ENCODE assay signal across 20 cellular contexts in the genomic region with DNA sequence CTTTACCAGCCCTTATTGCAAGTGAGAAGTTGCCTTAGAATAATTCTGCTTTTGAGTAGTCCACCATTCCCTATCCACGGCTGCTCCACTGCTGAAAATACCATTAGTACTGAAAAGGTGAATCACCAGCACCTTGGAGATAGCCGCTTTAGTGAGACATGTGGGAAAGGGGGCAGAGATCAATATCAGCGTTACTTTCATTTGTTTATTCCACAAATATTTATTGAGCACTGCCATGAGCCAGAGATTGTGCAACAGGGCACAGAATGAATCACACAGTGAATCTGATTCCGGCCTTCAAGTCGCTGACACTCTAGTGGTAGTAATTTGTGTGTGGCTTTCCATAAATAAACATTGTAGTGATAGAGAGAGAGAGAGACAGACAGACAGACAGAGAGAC. TPM values are rescaled to one million over a fixed set of nuclear protein-coding genes. Genes with fewer than 3 reads are reported as not detected.
A peak's percentile ranks its signal among the peaks of the same experiment; 100 is the strongest.
DNase-seq lines count a peak whose midpoint lies in the region; ATAC-seq and TF ChIP-seq lines count a peak whose summit lies in the region.
"Had no signal": no experiment of that assay in that cellular context is flagged by ENCODE, and none has a peak within 500 bp of the region (broad histone marks: within the 10 kb centered on the region; RNA-seq: fewer than 3 reads in every experiment).

No MANE protein-coding gene starts in this region.

- H2BK120ac ChIP-seq in mesenchymal stem cell (ENCODE audit: low read depth, low read length) (no peak overlapping the region), mesendoderm (ENCODE audit: low read depth, low read length) (no peak overlapping the region)

- H3K9me2 ChIP-seq in HCT116 (ENCODE audit: insufficient read depth): no peaks in the 10 kb centered on the region
- no peaks in the 10 kb centered on the region for H3K9me2 ChIP-seq in PC-3 (replicated peaks; ENCODE audit: low read length)

- H2BK15ac ChIP-seq in mesenchymal stem cell (ENCODE audit: low read depth, poor library complexity, severe bottlenecking) (no peak overlapping the region), mesendoderm (replicated peaks; ENCODE audit: low read depth) (no peak overlapping the region)

- no peak overlapping the region for H2AFZ ChIP-seq in HCT116 (ENCODE audit: low read depth, low read length, poor library complexity, severe bottlenecking)
- H2AFZ ChIP-seq in PC-3 (ENCODE audit: low read length): no peak overlapping the region
- no peak overlapping the region for H2AFZ ChIP-seq in mesenchymal stem cell (ENCODE audit: low read depth, low read length)

- H3K18ac ChIP-seq in mesenchymal stem cell (ENCODE audit: low read depth in 1 of 2, low read length in 2 of 2): no peak overlapping the region
- H3K18ac ChIP-seq in mesendoderm (ENCODE audit: low read length): no peak overlapping the region

- no peaks in the 10 kb centered on the region for H3K36me3 Mint-ChIP-seq in activated CD4-positive, alpha-beta T cell treated with anti-CD3 and anti-CD28 coated beads, Interleukin-2, amount 10 ng/mL, durations not matched to agents 7 days and 5 days (ENCODE audit: low read depth)

- TF ChIP-seq CTCF in HCT116 (IDR thresholded peaks at IDR 0.05 in 2 of 3, conservative IDR thresholded peaks at IDR 0.05 in 1 of 3; ENCODE audit: borderline replicate concordance in 1 of 3, insufficient read depth in 1 of 3, low read depth in 2 of 3, low read length in 2 of 3) (no peak), PC-3 (conservative IDR thresholded peaks at IDR 0.05; ENCODE audit: low read depth, low read length) (no peak), choroid plexus epithelial cell (conservative IDR thresholded peaks at IDR 0.05; ENCODE audit: low read depth, low read length) (no peak), sigmoid colon (IDR thresholded peaks at IDR 0.05) (no peak)

- no peak overlapping the region for H3K27ac Mint-ChIP-seq in activated CD4-positive, alpha-beta T cell treated with anti-CD3 and anti-CD28 coated beads, Interleukin-2, amount 10 ng/mL, durations not matched to agents 7 days and 5 days
- H3K27ac Mint-ChIP-seq: CD8-positive, alpha-beta memory T cell; HFFc6 had no signal

- no peak overlapping the region for H3K56ac ChIP-seq in mesendoderm (ENCODE audit: low read length)

- WGBS in mesenchymal stem cell: 0% methylated on average over 2 of the region's 5 CpGs
- WGBS in mesendoderm (ENCODE audit: extremely low coverage, insufficient coverage, low lambda C conversion rate): no CpG with 5 or more reads among the region's 5 CpGs
- WGBS in sigmoid colon, 2 donors: 51 to 60% methylated on average over 5 of the region's 5 CpGs

- intact Hi-C loops in HCT116 (cut with micrococcal nuclease) (no loop called here), PC-3 (cut with micrococcal nuclease) (no loop called here), sigmoid colon (cut with DNase I) (no loop called here)

- no peak overlapping the region for H4K91ac ChIP-seq in mesenchymal stem cell (ENCODE audit: low read length)

- DNase-seq in HCT116 (ENCODE audit: low read depth, low spot score) (no peak), PC-3 (peak; percentile 43), choroid plexus epithelial cell (ENCODE audit: low read depth) (peak; percentile 5), mesenchymal stem cell (peak; percentile 24), mesendoderm (no peak), sigmoid colon (no peak)
- DNase-seq in activated CD4-positive, alpha-beta T cell treated with anti-CD3 and anti-CD28 coated beads, Interleukin-2, amount 10 ng/mL, durations not matched to agents 7 days and 5 days: no peak
- DNase-seq: Calu3; CD8-positive, alpha-beta memory T cell; DMS79; HFFc6; Kasumi-1; NCI-H1092; NCI-H146; NCI-H2029; NCI-H524 treated with DMSO at 0.1 percent for 48 hours; NCI-H82; Peyer's patch; SJCRH30 had no signal

- H3K14ac ChIP-seq in mesenchymal stem cell (ENCODE audit: low read length in 2 of 2): no peak overlapping the region

- H3K27me3 ChIP-seq in HCT116 (ENCODE audit: insufficient read depth, low read length) (peaks cover 13% of the 10 kb centered on the region), PC-3 (ENCODE audit: low read length) (peaks cover 25% of the 10 kb centered on the region; the same call in 1 of the 2 replicates), mesenchymal stem cell (ENCODE audit: control insufficient read depth in 1 of 2, insufficient read depth in 1 of 2, low read length in 2 of 2) (peaks cover 0 to 10% of the 10 kb centered on the region in 2 experiments), mesendoderm (ENCODE audit: insufficient read depth, low read length, poor library complexity) (no peaks in the 10 kb centered on the region), sigmoid colon (no peaks in the 10 kb centered on the region)
- H3K27me3 ChIP-seq: Peyer's patch, SJCRH30 had no signal

- no peak overlapping the region for H2BK12ac ChIP-seq in mesenchymal stem cell (ENCODE audit: low read length in 2 of 2)

- no peak overlapping the region for H3K23ac ChIP-seq in mesenchymal stem cell (ENCODE audit: low read length in 2 of 2)
- no peak overlapping the region for H3K23ac ChIP-seq in mesendoderm (ENCODE audit: low read length)

- H3K4me3 Mint-ChIP-seq in activated CD4-positive, alpha-beta T cell treated with anti-CD3 and anti-CD28 coated beads, Interleukin-2, amount 10 ng/mL, durations not matched to agents 7 days and 5 days: no peak overlapping the region
- H3K4me3 Mint-ChIP-seq: CD8-positive, alpha-beta memory T cell; HFFc6 had no signal

- no TSS peak for BruUV-seq in HCT116 (replicated peaks; lab: Mats Ljungman, UMichigan)
- no TSS peak for BruUV-seq in PC-3 (replicated peaks; lab: Mats Ljungman, UMichigan)

- no peaks in the 10 kb centered on the region for H3K4me1 ChIP-seq in HCT116 (ENCODE audit: control insufficient read depth in 1 of 2, insufficient read depth in 2 of 2, low read length in 2 of 2)
- H3K4me1 ChIP-seq in PC-3 (ENCODE audit: insufficient read depth, low read length): no peaks in the 10 kb centered on the region
- H3K4me1 ChIP-seq in mesenchymal stem cell (ENCODE audit: control insufficient read depth, insufficient read depth, low read depth, low read length): peaks cover 1% of the 10 kb centered on the region
- H3K4me1 ChIP-seq in mesendoderm (ENCODE audit: control insufficient read depth, low read depth, low read length): no peaks in the 10 kb centered on the region
- peaks cover 0 to 9% (median 5%) of the 10 kb centered on the region in 4 donors for H3K4me1 ChIP-seq in sigmoid colon
- H3K4me1 ChIP-seq: Peyer's patch, SJCRH30 had no signal

- H3K4me2 ChIP-seq in HCT116 (ENCODE audit: low read length): no peak overlapping the region
- H3K4me2 ChIP-seq in PC-3 (ENCODE audit: low read length): no peak overlapping the region
- H3K4me2 ChIP-seq in mesenchymal stem cell (ENCODE audit: low read length, poor library complexity, severe bottlenecking): no peak overlapping the region
- no peak overlapping the region for H3K4me2 ChIP-seq in mesendoderm (ENCODE audit: low read length)

- H3K4me3 ChIP-seq in HCT116 (replicated peaks in 1 of 2; ENCODE audit: low read depth in 1 of 2, low read length in 2 of 2) (no peak overlapping the region), PC-3 (ENCODE audit: low read length) (no peak overlapping the region), choroid plexus epithelial cell (ENCODE audit: low read depth, low read length) (no peak overlapping the region), mesenchymal stem cell (ENCODE audit: insufficient read depth in 1 of 2, low read depth in 1 of 2, low read length in 2 of 2) (no peak overlapping the region), mesendoderm (ENCODE audit: low read length) (no peak overlapping the region), sigmoid colon (no peak overlapping the region)
- H3K4me3 ChIP-seq: Peyer's patch, SJCRH30 had no signal

- H3K27ac ChIP-seq in HCT116 (ENCODE audit: low read depth, low read length) (no peak overlapping the region), PC-3 (ENCODE audit: low read length) (no peak overlapping the region), mesenchymal stem cell (ENCODE audit: low read length, poor library complexity, severe bottlenecking) (no peak overlapping the region), mesendoderm (ENCODE audit: low read depth, low read length) (no peak overlapping the region), sigmoid colon (no peak overlapping the region)
- H3K27ac ChIP-seq: C4-2B, Peyer's patch, SJCRH30 had no signal

- H2AK5ac ChIP-seq in mesenchymal stem cell (ENCODE audit: low read length, severe bottlenecking) (no peak overlapping the region), mesendoderm (ENCODE audit: low read length) (no peak overlapping the region)

- H4K5ac ChIP-seq in mesendoderm (ENCODE audit: low read length): no peak overlapping the region

- H4K20me1 ChIP-seq in HCT116 (ENCODE audit: insufficient read depth): no peaks in the 10 kb centered on the region
- H4K20me1 ChIP-seq in PC-3 (ENCODE audit: low read length): no peaks in the 10 kb centered on the region

- H3K4ac ChIP-seq in mesenchymal stem cell (ENCODE audit: low read depth in 1 of 2, low read length in 2 of 2): no peak overlapping the region
- H3K4ac ChIP-seq in mesendoderm (ENCODE audit: low read depth, low read length): no peak overlapping the region

- H3F3A ChIP-seq in PC-3 (ENCODE audit: low read length, unreplicated experiment): no peaks in the 10 kb centered on the region

- RAD21 ChIA-PET in HCT116 (lab: Charles Lee; ENCODE audit: low non-redundant PET in 1 of 2, low total read pairs in 2 of 2, uncharacterized antibody in 2 of 2, unreplicated experiment in 2 of 2): no interaction called here

- no peaks in the 10 kb centered on the region for H3K4me1 Mint-ChIP-seq in activated CD4-positive, alpha-beta T cell treated with anti-CD3 and anti-CD28 coated beads, Interleukin-2, amount 10 ng/mL, durations not matched to agents 7 days and 5 days
- H3K4me1 Mint-ChIP-seq: CD8-positive, alpha-beta memory T cell had no signal

- no peaks in the 10 kb centered on the region for H3K79me2 ChIP-seq in HCT116 (ENCODE audit: insufficient read depth, low read length)
- H3K79me2 ChIP-seq in PC-3 (ENCODE audit: low read length): no peaks in the 10 kb centered on the region
- no peaks in the 10 kb centered on the region for H3K79me2 ChIP-seq in mesendoderm (ENCODE audit: control insufficient read depth, insufficient read depth, low read length)

- CTCF ChIA-PET in HCT116 (lab: Charles Lee): no interaction called here
- CTCF ChIA-PET in PC-3 (lab: Charles Lee): no interaction called here
- CTCF ChIA-PET in activated CD4-positive, alpha-beta T cell treated with anti-CD3 and anti-CD28 coated beads, Interleukin-2, amount 10 ng/mL, durations not matched to agents 7 days and 5 days (lab: Charles Lee): no interaction called here

- POLR2A ChIA-PET in HCT116 (lab: Charles Lee): no interaction called here
- POLR2A ChIA-PET in PC-3 (lab: Charles Lee; ENCODE audit: unreplicated experiment): no interaction called here
- POLR2A ChIA-PET in activated CD4-positive, alpha-beta T cell treated with anti-CD3 and anti-CD28 coated beads, Interleukin-2, amount 10 ng/mL, durations not matched to agents 7 days and 5 days (lab: Charles Lee): no interaction called here

- TF ChIP-seq EP300 in sigmoid colon (IDR thresholded peaks at IDR 0.05): no peak

- H3K9ac ChIP-seq in HCT116 (ENCODE audit: low read length) (no peak overlapping the region), PC-3 (ENCODE audit: low read length) (no peak overlapping the region), mesenchymal stem cell (ENCODE audit: low read length) (no peak overlapping the region), mesendoderm (ENCODE audit: low read length) (no peak overlapping the region)

- H2BK5ac ChIP-seq in mesenchymal stem cell (ENCODE audit: low read depth, low read length, poor library complexity, severe bottlenecking) (no peak overlapping the region), mesendoderm (ENCODE audit: low read length) (no peak overlapping the region)

- H3K36me3 ChIP-seq in HCT116 (ENCODE audit: control insufficient read depth in 1 of 2, insufficient read depth in 2 of 2, low read length in 2 of 2) (no peaks in the 10 kb centered on the region), PC-3 (ENCODE audit: low read depth, low read length) (no peaks in the 10 kb centered on the region), mesenchymal stem cell (ENCODE audit: control insufficient read depth in 1 of 2, insufficient read depth in 2 of 2, low read depth in 1 of 2, low read length in 2 of 2) (no peaks in the 10 kb centered on the region), mesendoderm (ENCODE audit: control insufficient read depth, insufficient read depth, low read length) (no peaks in the 10 kb centered on the region), sigmoid colon (no peaks in the 10 kb centered on the region)
- H3K36me3 ChIP-seq: Peyer's patch, SJCRH30 had no signal

- no peak for TF ChIP-seq POLR2A in HCT116 (IDR thresholded peaks at IDR 0.05; ENCODE audit: borderline replicate concordance, extremely low read depth, insufficient read depth, insufficient read length)
- TF ChIP-seq POLR2A in sigmoid colon (IDR thresholded peaks at IDR 0.05): no peak

- no peak for TF ChIP-seq RAD21 in HCT116 (IDR thresholded peaks at IDR 0.05; ENCODE audit: low read depth)

- H4K8ac ChIP-seq in mesenchymal stem cell (ENCODE audit: low read length) (no peak overlapping the region), mesendoderm (ENCODE audit: low read depth, low read length) (no peak overlapping the region)

- H3K9me3 Mint-ChIP-seq in activated CD4-positive, alpha-beta T cell treated with anti-CD3 and anti-CD28 coated beads, Interleukin-2, amount 10 ng/mL, durations not matched to agents 7 days and 5 days: no peaks in the 10 kb centered on the region

- H3K79me1 ChIP-seq in mesenchymal stem cell (replicated peaks; ENCODE audit: low read length, poor library complexity, severe bottlenecking) (no peaks in the 10 kb centered on the region), mesendoderm (ENCODE audit: low read length) (no peaks in the 10 kb centered on the region)

- H3K27me3 Mint-ChIP-seq in activated CD4-positive, alpha-beta T cell treated with anti-CD3 and anti-CD28 coated beads, Interleukin-2, amount 10 ng/mL, durations not matched to agents 7 days and 5 days: no peaks in the 10 kb centered on the region
- H3K27me3 Mint-ChIP-seq: CD8-positive, alpha-beta memory T cell had no signal

- no peaks in the 10 kb centered on the region; a peak in 1 of 4 replicates for H3K9me3 ChIP-seq in HCT116 (ENCODE audit: control insufficient read depth in 1 of 2, insufficient read depth in 1 of 2, low read depth in 1 of 2, low read length in 2 of 2)
- H3K9me3 ChIP-seq in PC-3 (ENCODE audit: low read length): no peaks in the 10 kb centered on the region
- no peaks in the 10 kb centered on the region for H3K9me3 ChIP-seq in mesenchymal stem cell (ENCODE audit: control insufficient read depth, low read length)
- H3K9me3 ChIP-seq in sigmoid colon: no peaks in the 10 kb centered on the region
- H3K9me3 ChIP-seq: Peyer's patch, SJCRH30 had no signal

- ATAC-seq in HCT116 (no peak), PC-3 (no peak)

RNA-seq across cellular contexts. Expression of a gene that starts 31.5 kb away (rescaled TPM):
- total RNA-seq in HCT116 (2021; ENCODE audit: unreplicated experiment) (0.07 TPM), PC-3 (2014; rRNA removed) (not detected in 2 replicates), sigmoid colon (under 1 TPM in 3 of 4 donors, not detected in 1; 0.27 to 0.33 (median 0.28) TPM)
- 0.03 TPM in 1 of 2 replicates, not detected in the other for polyA plus RNA-seq in HCT116 (2012)
- polyA plus RNA-seq in mesenchymal stem cell (2013, experiment 1 of 2): not detected
- 0.04 TPM for polyA plus RNA-seq in mesenchymal stem cell (2013, experiment 2 of 2)
- polyA plus RNA-seq in mesendoderm (2013, experiment 1 of 2): 0.03 TPM
- 0.13 TPM for polyA plus RNA-seq in mesendoderm (2013, experiment 2 of 2)
- under 1 TPM in 2 of 3 donors, not detected in 1; under 0.01 to 0.29 TPM for polyA plus RNA-seq in sigmoid colon
- not detected for total RNA-seq in activated CD4-positive, alpha-beta T cell treated with anti-CD3 and anti-CD28 coated beads, Interleukin-2, amount 10 ng/mL, durations not matched to agents 7 days and 5 days
- total RNA-seq: HFFc6, SJCRH30 had no signal
- polyA plus RNA-seq: CD8-positive, alpha-beta memory T cell had no signal

Comparison
In these comparisons a context has a peak if more than half of its experiments do, and no peak if none do; other contexts are left out.
1. DNase-seq: peak in PC-3 (single experiment), choroid plexus epithelial cell (single experiment) and mesenchymal stem cell (single experiment); none in HCT116 (single experiment), mesendoderm (single experiment), sigmoid colon (single experiment) and activated CD4-positive, alpha-beta T cell treated with anti-CD3 and anti-CD28 coated beads, Interleukin-2, amount 10 ng/mL, durations not matched to agents 7 days and 5 days (single experiment).